In the genomic region with DNA sequence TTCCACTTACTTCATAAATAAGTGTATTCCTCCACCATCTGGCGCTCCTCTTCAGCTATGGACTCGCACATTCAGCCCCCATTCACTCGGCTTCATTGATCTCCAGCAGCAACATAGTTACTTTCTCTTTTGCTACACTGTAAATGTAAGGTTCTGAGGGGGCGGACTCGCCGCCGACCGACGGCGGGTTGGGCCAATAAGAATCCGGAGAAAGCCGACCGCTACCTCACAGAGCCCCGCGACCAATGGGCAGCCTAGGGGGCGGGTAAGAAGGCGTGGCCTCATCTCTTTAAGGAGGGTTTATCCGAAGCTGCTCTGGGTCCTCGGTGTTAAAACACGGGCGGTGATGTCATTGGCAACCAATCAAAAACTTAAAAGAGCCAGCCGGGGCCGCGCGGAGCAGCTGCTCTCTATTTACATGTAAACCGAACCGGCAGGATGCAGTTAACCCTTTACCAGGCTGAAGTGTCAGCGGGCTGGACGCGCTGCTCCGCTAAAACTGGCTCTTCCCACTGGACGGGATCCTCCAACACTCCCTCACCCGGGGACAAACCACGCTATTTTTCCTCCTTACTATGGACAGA, we compare ENCODE assay signal across 8 cellular contexts. TPM values are rescaled to one million over a fixed set of nuclear protein-coding genes. Genes with fewer than 3 reads are reported as not detected.
A peak's percentile ranks its signal among the peaks of the same experiment; 100 is the strongest.
DNase-seq lines count a peak whose midpoint lies in the region; ATAC-seq and TF ChIP-seq lines count a peak whose summit lies in the region.

A gene (minus strand): TSS at position 119 of the 584 bp plus-strand sequence. CDS start 2,345 bp downstream, outside the sequence.

- H3K36me3 ChIP-seq in breast epithelium (no peaks in the 10 kb centered on the region), iPS-20b (ENCODE audit: insufficient read depth, low read depth, low read length) (no peaks in the 10 kb centered on the region), skeletal muscle tissue (ENCODE audit: control insufficient read depth in 3 of 3, insufficient read depth in 3 of 3, low read length in 3 of 3) (peaks cover 8 to 16% (median 13%) of the 10 kb centered on the region in 3 donors)

- DNase-seq in AG04449 (ENCODE audit: low read depth, low spot score) (peak; percentile 99), NCI-H2196 treated with DMSO at 0.1 percent for 48 hours (lab: John Stamatoyannopoulos, UW; ENCODE audit: unreplicated experiment) (peak; percentile 99), breast epithelium (ENCODE audit: low spot score in 2 of 2) (peak; percentile 98 to 100)

- H3K27ac ChIP-seq in VCaP = peak within 1 kb of the TSS; percentile 90
- H3K27ac ChIP-seq in breast epithelium = peak within 1 kb of the TSS; percentile 99 to 100
- no peak within 1 kb of the TSS for H3K27ac ChIP-seq in iPS-20b (ENCODE audit: low read length)
- H3K27ac ChIP-seq in skeletal muscle tissue (ENCODE audit: low read depth, low read length) = peak within 1 kb of the TSS; percentile 99

- H3K9me3 ChIP-seq in breast epithelium (no peaks in the 10 kb centered on the region), iPS-20b (ENCODE audit: insufficient read depth, low read depth, low read length) (no peaks in the 10 kb centered on the region), skeletal muscle tissue (ENCODE audit: control insufficient read depth in 3 of 3, low read length in 3 of 3) (no peaks in the 10 kb centered on the region)

- peak within 1 kb of the TSS; percentile 72; the same call in 1 of the 2 replicates for H3K9ac ChIP-seq in iPS-20b (ENCODE audit: low read depth, low read length)
- H3K9ac ChIP-seq in skeletal muscle tissue (ENCODE audit: low read depth in 1 of 3, low read length in 3 of 3) = peak within 1 kb of the TSS; percentile 95 to 99 (median 98)

- H3K27me3 ChIP-seq in breast epithelium (no peaks in the 10 kb centered on the region), iPS-20b (ENCODE audit: insufficient read depth, low read length) (peaks cover 24% of the 10 kb centered on the region), skeletal muscle tissue (ENCODE audit: control insufficient read depth in 3 of 3, insufficient read depth in 3 of 3, low read length in 3 of 3) (no peaks in the 10 kb centered on the region)

- CTCF ChIA-PET in AG04449 (lab: Yijun Ruan, JAX) = interaction anchor here (0.8 to 5.4 kb wide), 14 partner anchors 10 to 713 kb away, joined by 3 to 51 read pairs (median 4); no protein-coding TSS in a partner anchor

- no peak for TF ChIP-seq CTCF in AG04449 (IDR thresholded peaks at IDR 0.05; ENCODE audit: insufficient read depth, low read length, missing control alignments)
- TF ChIP-seq CTCF in VCaP (conservative IDR thresholded peaks at IDR 0.05) = no peak
- TF ChIP-seq CTCF in breast epithelium (IDR thresholded peaks at IDR 0.05) = no peak

- peak; percentile 65 for TF ChIP-seq POLR2A in breast epithelium (IDR thresholded peaks at IDR 0.05)

- intact Hi-C loops in breast epithelium (cut with DNase I; ENCODE audit: low total_unique reads) = no loop called here

- H3K4me1 ChIP-seq in breast epithelium = no peaks in the 10 kb centered on the region
- peaks cover 6% of the 10 kb centered on the region for H3K4me1 ChIP-seq in iPS-20b (ENCODE audit: insufficient read depth, low read length)
- H3K4me1 ChIP-seq in skeletal muscle tissue (ENCODE audit: control insufficient read depth in 3 of 3, insufficient read depth in 3 of 3, low read length in 3 of 3) = peaks cover 39 to 48% (median 40%) of the 10 kb centered on the region in 3 donors

- ATAC-seq in GM18873 (IDR thresholded peaks at IDR 0.05; ENCODE audit: low FRiP score, unreplicated experiment) (peak; percentile 92), HG03135 (IDR thresholded peaks at IDR 0.05; ENCODE audit: unreplicated experiment) (peak; percentile 87)

- peak within 1 kb of the TSS; percentile 92 for H3K4me3 ChIP-seq in AG04449 (ENCODE audit: low read depth, low read length)
- peak within 1 kb of the TSS; percentile 80 to 83 (median 81) for H3K4me3 ChIP-seq in breast epithelium
- peak within 1 kb of the TSS; percentile 80 for H3K4me3 ChIP-seq in iPS-20b (ENCODE audit: low read length)
- H3K4me3 ChIP-seq in skeletal muscle tissue (ENCODE audit: low read length in 3 of 3) = peak within 1 kb of the TSS; percentile 96 to 99 (median 99)

- POLR2A ChIA-PET in AG04449 (lab: Yijun Ruan, JAX) = interaction anchor here (0.6 to 2.7 kb wide), 20 partner anchors 13 to 713 kb away, joined by 3 to 28 read pairs (median 4); no protein-coding TSS in a partner anchor

RNA-seq across cellular contexts. Expression of the gene that starts here (rescaled TPM):
- 10 to 100 TPM; 15.5 to 33.2 (median 28.2) TPM for total RNA-seq in breast epithelium
- total RNA-seq in skeletal muscle tissue = 28.2 TPM
